8 cellular contexts compared by ENCODE assay signal in the genomic region with DNA sequence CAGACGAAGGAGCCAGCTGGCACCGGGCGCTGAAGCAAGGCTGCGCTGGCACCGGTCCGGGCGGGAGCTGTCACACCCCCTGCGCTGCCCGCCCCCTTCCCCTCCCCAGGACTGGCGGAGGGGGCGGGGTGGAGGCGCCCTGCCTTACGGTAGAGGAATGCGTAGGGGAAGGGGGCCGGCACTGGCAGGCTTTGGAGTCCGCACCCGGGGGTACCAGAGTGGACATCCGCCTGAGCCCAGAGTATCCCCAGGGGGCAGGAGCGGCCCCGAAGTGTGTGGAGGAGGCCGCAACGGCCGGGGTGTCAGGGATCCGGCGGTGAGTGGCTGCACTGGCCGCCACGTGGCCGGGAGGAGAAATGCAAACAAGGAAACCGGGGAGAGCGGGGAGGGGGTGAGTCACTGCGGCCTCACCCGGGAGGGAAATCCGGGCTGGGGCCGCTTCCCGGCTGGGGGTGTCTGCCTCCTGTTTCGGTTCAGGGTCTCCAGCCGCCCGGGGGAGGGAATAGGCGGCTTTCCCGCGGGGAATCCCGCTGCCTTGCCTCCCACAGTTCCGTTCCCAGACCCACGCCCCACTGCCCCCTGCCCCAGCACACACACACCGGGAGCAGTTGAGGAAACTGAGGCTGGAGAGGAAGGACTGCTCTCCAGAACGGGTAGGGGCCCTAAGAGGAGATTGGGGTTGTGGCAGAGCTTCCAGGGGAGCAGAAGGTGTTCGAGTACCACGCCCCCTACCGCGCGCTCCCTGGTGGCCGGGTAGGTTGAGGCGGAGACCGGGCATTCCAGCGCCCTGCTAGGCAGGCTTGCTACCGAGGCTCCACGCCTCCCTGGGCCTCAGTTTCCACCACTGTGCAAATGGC. TPM values are rescaled to one million over a fixed set of nuclear protein-coding genes. Genes with fewer than 3 reads are reported as not detected.
A peak's percentile ranks its signal among the peaks of the same experiment; 100 is the strongest.
DNase-seq lines count a peak whose midpoint lies in the region; ATAC-seq and TF ChIP-seq lines count a peak whose summit lies in the region.

A gene with protein sequence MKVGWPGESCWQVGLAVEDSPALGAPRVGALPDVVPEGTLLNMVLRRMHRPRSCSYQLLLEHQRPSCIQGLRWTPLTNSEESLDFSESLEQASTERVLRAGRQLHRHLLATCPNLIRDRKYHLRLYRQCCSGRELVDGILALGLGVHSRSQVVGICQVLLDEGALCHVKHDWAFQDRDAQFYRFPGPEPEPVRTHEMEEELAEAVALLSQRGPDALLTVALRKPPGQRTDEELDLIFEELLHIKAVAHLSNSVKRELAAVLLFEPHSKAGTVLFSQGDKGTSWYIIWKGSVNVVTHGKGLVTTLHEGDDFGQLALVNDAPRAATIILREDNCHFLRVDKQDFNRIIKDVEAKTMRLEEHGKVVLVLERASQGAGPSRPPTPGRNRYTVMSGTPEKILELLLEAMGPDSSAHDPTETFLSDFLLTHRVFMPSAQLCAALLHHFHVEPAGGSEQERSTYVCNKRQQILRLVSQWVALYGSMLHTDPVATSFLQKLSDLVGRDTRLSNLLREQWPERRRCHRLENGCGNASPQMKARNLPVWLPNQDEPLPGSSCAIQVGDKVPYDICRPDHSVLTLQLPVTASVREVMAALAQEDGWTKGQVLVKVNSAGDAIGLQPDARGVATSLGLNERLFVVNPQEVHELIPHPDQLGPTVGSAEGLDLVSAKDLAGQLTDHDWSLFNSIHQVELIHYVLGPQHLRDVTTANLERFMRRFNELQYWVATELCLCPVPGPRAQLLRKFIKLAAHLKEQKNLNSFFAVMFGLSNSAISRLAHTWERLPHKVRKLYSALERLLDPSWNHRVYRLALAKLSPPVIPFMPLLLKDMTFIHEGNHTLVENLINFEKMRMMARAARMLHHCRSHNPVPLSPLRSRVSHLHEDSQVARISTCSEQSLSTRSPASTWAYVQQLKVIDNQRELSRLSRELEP (minus strand): TSS at position 47 of the 857 bp plus-strand sequence. CDS start 324 bp downstream, outside the sequence.

- peak within 1 kb of the TSS; percentile 97 for H3K4me2 ChIP-seq in DND-41 (ENCODE audit: insufficient read depth, low read length)

- peak within 1 kb of the TSS; percentile 55 for H3K9ac ChIP-seq in DND-41 (ENCODE audit: low read depth, low read length)

- H3K9me3 ChIP-seq in DND-41 (ENCODE audit: insufficient read depth, low read length, severe bottlenecking) (no peaks in the 10 kb centered on the region), right atrium auricular region (no peaks in the 10 kb centered on the region), psoas muscle (no peaks in the 10 kb centered on the region), aorta (ENCODE audit: control insufficient read depth, low read length) (no peaks in the 10 kb centered on the region)

- no peaks in the 10 kb centered on the region for H3K27me3 Mint-ChIP-seq in T-helper 1 cell treated with Interleukin-12 subunit alpha and Interleukin-12 subunit beta and Interleukin-4 antibody, amounts not matched to agents 30 μg/mL and 1 μg/mL, for 36 hours (ENCODE audit: low read depth)

- TF ChIP-seq CTCF in DND-41 (IDR thresholded peaks at IDR 0.05; ENCODE audit: borderline replicate concordance, extremely low read depth, low read length, poor library complexity, severe bottlenecking): peak; percentile 62
- peak in 1 of 2 donors; percentile 60 for TF ChIP-seq CTCF in right atrium auricular region (IDR thresholded peaks at IDR 0.05)
- TF ChIP-seq CTCF in psoas muscle (IDR thresholded peaks at IDR 0.05): peak; percentile 44

- H3K36me3 ChIP-seq in DND-41 (ENCODE audit: insufficient read depth, low read length): no peaks in the 10 kb centered on the region
- H3K36me3 ChIP-seq in right atrium auricular region: no peaks in the 10 kb centered on the region
- H3K36me3 ChIP-seq in psoas muscle (ENCODE audit: insufficient read depth in 1 of 2, low read depth in 1 of 2): no peaks in the 10 kb centered on the region
- H3K36me3 ChIP-seq in aorta (ENCODE audit: control insufficient read depth in 1 of 2, insufficient read depth in 2 of 2, low read length in 1 of 2): no peaks in the 10 kb centered on the region

- H3K79me2 ChIP-seq in DND-41 (ENCODE audit: insufficient read depth, low read length): no peaks in the 10 kb centered on the region

- no peaks in the 10 kb centered on the region for H3K36me3 Mint-ChIP-seq in T-helper 1 cell treated with Interleukin-12 subunit alpha and Interleukin-12 subunit beta and Interleukin-4 antibody, amounts not matched to agents 30 μg/mL and 1 μg/mL, for 36 hours (ENCODE audit: low read depth)

- H3K4me1 ChIP-seq in DND-41 (ENCODE audit: insufficient read depth, low read length): peaks cover 16% of the 10 kb centered on the region
- peaks cover 0 to 63% of the 10 kb centered on the region in 2 donors for H3K4me1 ChIP-seq in right atrium auricular region
- peaks cover 18% of the 10 kb centered on the region for H3K4me1 ChIP-seq in psoas muscle
- H3K4me1 ChIP-seq in aorta (ENCODE audit: control insufficient read depth in 1 of 2, insufficient read depth in 2 of 2, low read length in 2 of 2): peaks cover 2 to 4% of the 10 kb centered on the region in 2 donors

- peak; percentile 71 for DNase-seq in DND-41
- DNase-seq in LoVo (ENCODE audit: low spot score): peak; percentile 91
- peak; percentile 64 to 99 (median 92) for DNase-seq in anterior cingulate cortex (lab: John Stamatoyannopoulos, UW)
- DNase-seq in right atrium auricular region (ENCODE audit: low spot score): peak; percentile 85
- peak; percentile 87 to 91 for DNase-seq in psoas muscle
- DNase-seq in aorta: peak; percentile 91 to 95

- H3K4me3 Mint-ChIP-seq in T-helper 1 cell treated with Interleukin-12 subunit alpha and Interleukin-12 subunit beta and Interleukin-4 antibody, amounts not matched to agents 30 μg/mL and 1 μg/mL, for 36 hours: peak within 1 kb of the TSS; percentile 67

- WGBS in psoas muscle, 3 donors: 1 to 3% (median 3%) methylated on average over 40 to 57 of the region's 57 CpGs
- 7 to 8% methylated on average over 51 to 57 of the region's 57 CpGs for WGBS in aorta, 2 donors

- peak within 1 kb of the TSS; percentile 42 to 67; a peak in 3 of 4 replicates for H3K4me3 ChIP-seq in DND-41 (ENCODE audit: low read depth in 1 of 2, low read length in 2 of 2)
- H3K4me3 ChIP-seq in right atrium auricular region: peak within 1 kb of the TSS; percentile 33 to 65
- H3K4me3 ChIP-seq in psoas muscle: peak within 1 kb of the TSS; percentile 72
- H3K4me3 ChIP-seq in aorta (ENCODE audit: low read length in 2 of 2): peak within 1 kb of the TSS; percentile 21 to 41

- no peak within 1 kb of the TSS for H3K27ac Mint-ChIP-seq in T-helper 1 cell treated with Interleukin-12 subunit alpha and Interleukin-12 subunit beta and Interleukin-4 antibody, amounts not matched to agents 30 μg/mL and 1 μg/mL, for 36 hours

- peaks cover 37% of the 10 kb centered on the region for H3K4me1 Mint-ChIP-seq in T-helper 1 cell treated with Interleukin-12 subunit alpha and Interleukin-12 subunit beta and Interleukin-4 antibody, amounts not matched to agents 30 μg/mL and 1 μg/mL, for 36 hours (ENCODE audit: low read depth)

- intact Hi-C loops in psoas muscle (cut with DNase I) (loop anchor here in 1 of 2 donors (2.0 kb wide), 1 partner anchor 16 kb away; no protein-coding TSS in a partner anchor), aorta (cut with DNase I) (no loop called here)

- peaks cover 12% of the 10 kb centered on the region for H4K20me1 ChIP-seq in DND-41 (ENCODE audit: insufficient read depth, low read length)

- no peak within 1 kb of the TSS; the same call in 1 of the 2 replicates for H3K27ac ChIP-seq in DND-41 (ENCODE audit: low read length)
- peak within 1 kb of the TSS; percentile 55 to 84 for H3K27ac ChIP-seq in right atrium auricular region
- H3K27ac ChIP-seq in psoas muscle: peak within 1 kb of the TSS; percentile 57
- H3K27ac ChIP-seq in aorta (ENCODE audit: low read depth in 1 of 2, low read length in 2 of 2): peak within 1 kb of the TSS in 1 of 2 donors; percentile 19

- H3K27me3 ChIP-seq in DND-41 (ENCODE audit: insufficient read depth, low read length, poor library complexity) (peaks cover 18% of the 10 kb centered on the region), right atrium auricular region (no peaks in the 10 kb centered on the region), psoas muscle (ENCODE audit: insufficient read depth in 3 of 3, low read length in 2 of 3) (no peaks in the 10 kb centered on the region), aorta (ENCODE audit: control insufficient read depth in 1 of 2, insufficient read depth in 2 of 2, low read length in 1 of 2) (no peaks in the 10 kb centered on the region)

- ATAC-seq in DND-41 (ENCODE audit: insufficient read depth, low read depth) (peak; percentile 82), GM21825 (IDR thresholded peaks at IDR 0.05; ENCODE audit: unreplicated experiment) (peak; percentile 52), psoas muscle (peak; percentile 91 to 96 (median 92)), aorta (ENCODE audit: low FRiP score) (peak; percentile 95)

- no peaks in the 10 kb centered on the region for H3K9me3 Mint-ChIP-seq in T-helper 1 cell treated with Interleukin-12 subunit alpha and Interleukin-12 subunit beta and Interleukin-4 antibody, amounts not matched to agents 30 μg/mL and 1 μg/mL, for 36 hours

- peak within 1 kb of the TSS; percentile 88 for H2AFZ ChIP-seq in DND-41 (ENCODE audit: low read depth, low read length)

RNA-seq across cellular contexts. Expression of the gene that starts here (rescaled TPM):
- total RNA-seq in right atrium auricular region: 10 to 100 TPM; 19.8 to 26.8 TPM
- 10 to 100 TPM in 2 of 4 donors, 1 to 10 TPM in 2; 5.1 to 28.8 (median 11.7) TPM for total RNA-seq in psoas muscle
- 10 to 100 TPM; 11.7 to 29.9 (median 15.0) TPM for polyA plus RNA-seq in psoas muscle
- 100 to 1,000 TPM in 1 of 2 donors, 10 to 100 TPM in 1; 39.2 to 139 TPM for total RNA-seq in aorta
- polyA plus RNA-seq in aorta: 100 to 1,000 TPM in 1 of 2 donors, 1 to 10 TPM in 1; 3.1 to 149 TPM
